ENCODE assay signal across 29 cellular contexts in the genomic region with DNA sequence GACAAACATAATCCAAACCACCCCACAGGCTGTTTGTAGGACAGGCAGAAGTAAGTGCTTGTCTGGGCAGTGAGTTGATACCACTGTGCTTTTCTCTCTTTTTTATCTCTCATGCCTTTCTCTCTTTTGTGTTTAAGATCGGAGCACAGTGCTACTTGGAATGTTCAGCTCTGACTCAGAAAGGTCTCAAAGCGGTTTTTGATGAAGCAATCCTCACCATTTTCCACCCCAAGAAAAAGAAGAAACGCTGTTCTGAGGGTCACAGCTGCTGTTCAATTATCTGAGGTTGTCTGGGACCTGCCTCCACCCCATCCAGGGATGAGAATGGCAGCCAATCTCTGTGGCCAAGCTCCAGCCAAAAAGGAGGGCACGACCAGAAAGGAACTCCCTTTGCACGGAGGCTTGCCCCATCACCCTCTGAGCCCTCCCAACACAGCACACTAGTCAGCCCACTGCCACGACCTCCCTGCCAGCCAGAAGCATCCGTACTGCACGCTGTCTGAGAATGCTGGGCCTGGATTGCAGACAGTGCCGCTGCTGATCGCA. TPM values are rescaled to one million over a fixed set of nuclear protein-coding genes. Genes with fewer than 3 reads are reported as not detected.
DNase-seq lines count a peak whose midpoint lies in the region; ATAC-seq, FAIRE-seq and TF ChIP-seq lines count a peak whose summit lies in the region.
"Had no signal": no experiment of that assay in that cellular context is flagged by ENCODE, and none has a peak within 500 bp of the region (broad histone marks: within the 10 kb centered on the region; RNA-seq: fewer than 3 reads in every experiment).

No MANE protein-coding gene starts in this region.

- SMC1A ChIA-PET in GM12878 (lab: Charles Lee; ENCODE audit: uncharacterized antibody, unreplicated experiment): no interaction called here

- intact Hi-C loops in Right ventricle myocardium superior (cut with DNase I) (no loop called here), left ventricle myocardium inferior (cut with micrococcal nuclease) (no loop called here), GM12878 (cut with micrococcal nuclease; ENCODE audit: unreplicated experiment) (no loop called here)

- H3K27ac ChIP-seq in left ventricle myocardium inferior (replicated peaks) (no peak overlapping the region), GM12878 (ENCODE audit: control insufficient read depth, insufficient read depth) (no peak overlapping the region), mesenchymal stem cell (ENCODE audit: low read length, poor library complexity, severe bottlenecking) (no peak overlapping the region)
- H3K27ac ChIP-seq: epithelial cell of prostate, foreskin keratinocyte, heart left ventricle, prostate gland had no signal

- no peak overlapping the region for H2AK5ac ChIP-seq in mesenchymal stem cell (ENCODE audit: low read length, severe bottlenecking)

- peaks cover 15% of the 10 kb centered on the region for H3K9me3 ChIP-seq in left ventricle myocardium inferior (replicated peaks)
- H3K9me3 ChIP-seq in GM12878 (replicated peaks; ENCODE audit: control insufficient read depth, insufficient read depth, low read length): no peaks in the 10 kb centered on the region
- H3K9me3 ChIP-seq in mesenchymal stem cell (ENCODE audit: control insufficient read depth, low read length): no peaks in the 10 kb centered on the region
- H3K9me3 ChIP-seq: prostate gland had no signal

- peak overlapping the region; percentile 37 for H4K8ac ChIP-seq in mesenchymal stem cell (ENCODE audit: low read length)

- no peak for TF ChIP-seq EP300 in GM12878 (IDR thresholded peaks at IDR 0.05; ENCODE audit: borderline replicate concordance in 1 of 2, control insufficient read depth in 1 of 2, low read depth in 2 of 2, low read length in 2 of 2)

- in situ Hi-C loops in GM12878 (cut with MboI): no loop called here

- H3K36me3 ChIP-seq in left ventricle myocardium inferior (peaks cover 63% of the 10 kb centered on the region), GM12878 (ENCODE audit: control insufficient read depth in 2 of 2, insufficient read depth in 2 of 2, low read length in 1 of 2) (no peaks in the 10 kb centered on the region), mesenchymal stem cell (ENCODE audit: control insufficient read depth in 1 of 2, insufficient read depth in 2 of 2, low read depth in 1 of 2, low read length in 2 of 2) (peaks cover 15 to 29% of the 10 kb centered on the region in 2 experiments)
- H3K36me3 ChIP-seq: prostate gland had no signal

- CTCF ChIA-PET in GM12878 (lab: Yijun Ruan, JAX): no interaction called here

- no peaks in the 10 kb centered on the region for H3K27me3 ChIP-seq in left ventricle myocardium inferior (ENCODE audit: low read depth)
- H3K27me3 ChIP-seq in GM12878 (replicated peaks in 1 of 2; ENCODE audit: control insufficient read depth in 2 of 2, insufficient read depth in 2 of 2, low read length in 1 of 2): no peaks in the 10 kb centered on the region
- no peaks in the 10 kb centered on the region for H3K27me3 ChIP-seq in mesenchymal stem cell (ENCODE audit: control insufficient read depth in 1 of 2, insufficient read depth in 1 of 2, low read length in 2 of 2)
- H3K27me3 ChIP-seq: heart left ventricle had no signal

- no peak overlapping the region for H3K4ac ChIP-seq in mesenchymal stem cell (ENCODE audit: low read depth in 1 of 2, low read length in 2 of 2)

- H3K23ac ChIP-seq in mesenchymal stem cell (ENCODE audit: low read length in 2 of 2): no peak overlapping the region

- TF ChIP-seq RAD21 in GM12878 (IDR thresholded peaks at IDR 0.05; ENCODE audit: insufficient read depth, low read depth, low read length): no peak

- H3K9ac ChIP-seq in GM12878 (ENCODE audit: control insufficient read depth, insufficient read depth, low read length) (no peak overlapping the region), mesenchymal stem cell (ENCODE audit: low read length) (peak overlapping the region; percentile 45)

- BruUV-seq in GM12878 (replicated peaks; lab: Mats Ljungman, UMichigan): no TSS peak

- no peaks in the 10 kb centered on the region for H3K79me2 ChIP-seq in GM12878 (ENCODE audit: control insufficient read depth, insufficient read depth, low read length)

- H3K79me1 ChIP-seq in mesenchymal stem cell (replicated peaks; ENCODE audit: low read length, poor library complexity, severe bottlenecking): no peaks in the 10 kb centered on the region

- H3K4me3 ChIP-seq in left ventricle myocardium inferior (no peak overlapping the region), GM12878 (no peak overlapping the region), mesenchymal stem cell (ENCODE audit: insufficient read depth in 1 of 2, low read depth in 1 of 2, low read length in 2 of 2) (peak overlapping the region in 1 of 2 experiments; percentile 12)
- H3K4me3 ChIP-seq: heart left ventricle, prostate gland had no signal

- peak; percentile 29 for ATAC-seq in Right ventricle myocardium superior (ENCODE audit: poor library complexity)
- ATAC-seq in GM12878: no peak
- ATAC-seq in HG03108 (IDR thresholded peaks at IDR 0.05; ENCODE audit: unreplicated experiment): no peak
- no peak for ATAC-seq in GM18511 (IDR thresholded peaks at IDR 0.05; ENCODE audit: unreplicated experiment)
- ATAC-seq: activated CD4-positive, alpha-beta T cell treated with anti-CD3 and anti-CD28 coated beads for 36 hours; foreskin keratinocyte; HCT116; stimulated activated naive CD8-positive, alpha-beta T cell treated with anti-CD3 and anti-CD28 coated beads, Interleukin-15, amount 100 ng/mL, for 72 hours had no signal

- H2BK15ac ChIP-seq in mesenchymal stem cell (ENCODE audit: low read depth, poor library complexity, severe bottlenecking): no peak overlapping the region

- WGBS in GM12878 (ENCODE audit: insufficient coverage, insufficient replicate concordance, low lambda C conversion rate, missing lambda C conversion rate): 70% methylated on average over 10 of the region's 10 CpGs
- WGBS in mesenchymal stem cell: 89% methylated on average over 10 of the region's 10 CpGs

- no peak overlapping the region for H2BK5ac ChIP-seq in mesenchymal stem cell (ENCODE audit: low read depth, low read length, poor library complexity, severe bottlenecking)

- peak; percentile 56 for FAIRE-seq in GM12878 (lab: Jason Lieb, UNC)
- FAIRE-seq in RCC 7860 (lab: Jason Lieb, UNC): no peak
- FAIRE-seq: A204.1, G401.6, GM19239 had no signal

- no peak overlapping the region for H2BK12ac ChIP-seq in mesenchymal stem cell (ENCODE audit: low read length in 2 of 2)

- no peaks in the 10 kb centered on the region for H4K20me1 ChIP-seq in GM12878 (ENCODE audit: control insufficient read depth, insufficient read depth)

- TF ChIP-seq CTCF in left ventricle myocardium inferior (IDR thresholded peaks at IDR 0.05; ENCODE audit: borderline replicate concordance) (no peak), GM12878 (IDR thresholded peaks at IDR 0.05 in 2 of 3, conservative IDR thresholded peaks at IDR 0.05 in 1 of 3; ENCODE audit: control insufficient read depth in 2 of 3, extremely low read depth in 1 of 3, insufficient read depth in 1 of 3, low read depth in 3 of 3, low read length in 3 of 3) (no peak)

- H2BK120ac ChIP-seq in mesenchymal stem cell (ENCODE audit: low read depth, low read length): no peak overlapping the region

- H3K14ac ChIP-seq in mesenchymal stem cell (ENCODE audit: low read length in 2 of 2): peak overlapping the region in 1 of 2 experiments; percentile 68

- RAD21 ChIA-PET in GM12878 (lab: Charles Lee; ENCODE audit: unreplicated experiment): no interaction called here

- H3K4me1 ChIP-seq in left ventricle myocardium inferior: peaks cover 4% of the 10 kb centered on the region
- H3K4me1 ChIP-seq in GM12878 (ENCODE audit: control insufficient read depth, insufficient read depth, low read length): no peaks in the 10 kb centered on the region
- no peaks in the 10 kb centered on the region for H3K4me1 ChIP-seq in mesenchymal stem cell (ENCODE audit: control insufficient read depth, insufficient read depth, low read depth, low read length)
- H3K4me1 ChIP-seq: foreskin keratinocyte, prostate gland had no signal

- H4K91ac ChIP-seq in mesenchymal stem cell (ENCODE audit: low read length): peak overlapping the region; percentile 68

- no peak for TF ChIP-seq POLR2A in GM12878 (IDR thresholded peaks at IDR 0.05; ENCODE audit: low read depth, low read length)

- H2AFZ ChIP-seq in GM12878 (ENCODE audit: control insufficient read depth, low read depth, low read length) (no peak overlapping the region), mesenchymal stem cell (ENCODE audit: low read depth, low read length) (no peak overlapping the region)

- DNase-seq in Right ventricle myocardium superior (no peak), left ventricle myocardium inferior (no peak), GM12878 (ENCODE audit: low read depth, low spot score) (no peak), mesenchymal stem cell (peak; percentile 29), RCC 7860 (ENCODE audit: low spot score) (no peak), NCI-H187 (lab: John Stamatoyannopoulos, UW) (no peak)
- DNase-seq: activated CD4-positive, alpha-beta T cell treated with anti-CD3 and anti-CD28 coated beads for 36 hours; activated gamma-delta T cell treated with Interleukin-2 at 50 U/mL for 16 hours; activated T-cell treated with anti-CD3 and anti-CD28 coated beads, Interleukin-2, amount 50 U/mL, for 24 hours; foreskin keratinocyte; NCI-H146; NCI-H446; stimulated activated naive CD8-positive, alpha-beta T cell treated with anti-CD3 and anti-CD28 coated beads, Interleukin-15, amount 100 ng/mL, for 72 hours had no signal

- no peak overlapping the region for H3K4me2 ChIP-seq in GM12878 (ENCODE audit: control insufficient read depth, insufficient read depth)
- H3K4me2 ChIP-seq in mesenchymal stem cell (ENCODE audit: low read length, poor library complexity, severe bottlenecking): no peak overlapping the region

- POLR2A ChIA-PET in GM12878 (lab: Charles Lee): interaction anchor here (0.5 to 0.6 kb wide), 2 partner anchors 11 to 250 kb away, joined by 3 to 4 read pairs; no protein-coding TSS in a partner anchor

- H3K18ac ChIP-seq in mesenchymal stem cell (ENCODE audit: low read depth in 1 of 2, low read length in 2 of 2): no peak overlapping the region

RNA-seq across cellular contexts. Expression of a gene that starts 27.9 kb away (rescaled TPM):
- total RNA-seq in Right ventricle myocardium superior (not detected), left ventricle myocardium inferior (not detected), GM12878 (2014; rRNA removed) (not detected in 2 replicates), GM12878 (2014; rRNA removed; fragmentation: Illumina TruSeq; extraction: Trizol) (not detected in 2 replicates), GM12878 (2021) (not detected in 2 replicates)
- total RNA-seq in GM12878 (2013; cell fraction: nucleolus; rRNA removed): not detected in 2 replicates
- not detected for polyA plus RNA-seq in GM12878 (2011; ENCODE audit: low read depth)
- polyA plus RNA-seq in GM12878 (2011; rRNA removed) (not detected in 2 replicates), GM12878 (2014; fragmentation: Illumina TruSeq; extraction: Trizol) (not detected in 2 replicates), GM12878 (2014; fragmentation: Nextera tagmentation; extraction: Ambion mirVana) (not detected), GM12878 (2014; rRNA removed) (not detected in 2 replicates), GM12878 (2016; fragmentation: Nextera tagmentation; extraction: Ambion mirVana) (not detected)
- polyA plus RNA-seq in GM12878 (2011; cell fraction: cytosol; rRNA removed): not detected in 2 replicates
- not detected in 2 replicates for polyA plus RNA-seq in GM12878 (2011; cell fraction: nucleus; rRNA removed)
- polyA plus RNA-seq in GM12878 (2012): not detected in 2 replicates
- polyA minus RNA-seq in GM12878 (2011; rRNA and poly(A)+ RNA removed): not detected in 2 replicates
- not detected in 2 replicates for polyA minus RNA-seq in GM12878 (2011; cell fraction: cytosol; rRNA and poly(A)+ RNA removed)
- polyA minus RNA-seq in GM12878 (2011; cell fraction: nucleus; rRNA and poly(A)+ RNA removed): not detected in 2 replicates
- polyA plus RNA-seq in mesenchymal stem cell (2013, experiment 1 of 2): not detected
- polyA plus RNA-seq in mesenchymal stem cell (2013, experiment 2 of 2): not detected
- total RNA-seq: activated CD4-positive, alpha-beta T cell treated with anti-CD3 and anti-CD28 coated beads for 36 hours; activated CD8-positive, alpha-beta memory T cell treated with anti-CD3 and anti-CD28 coated beads for 36 hours; chondrocyte; foreskin keratinocyte; heart left ventricle; HT-29; lung microvascular endothelial cell; M059J; prostate gland; T-helper 2 cell treated with Interferon-gamma antibody and Interleukin-4, amounts not matched to agents 100 ng/mL and 5 ng/mL, for 36 hours had no signal
- polyA plus RNA-seq: BJ, foreskin keratinocyte, heart left ventricle had no signal
